ENCODE assay signal across 1 cellular context in genomic region chr17:7133424-7133823, GRCh38.
TF ChIP-seq lines count a peak whose summit lies in the region.

No MANE protein-coding gene starts in this region.

TF ChIP-seq in H1, 55 proteins besides CTCF, POLR2A, EP300 and RAD21 (continued from another document):
- 0 out of 2 replicates have a peak, but pooled peaks have one; percentile 6 for TF ChIP-seq MAX (IDR thresholded peaks at IDR 0.05)
